In the genomic region with DNA sequence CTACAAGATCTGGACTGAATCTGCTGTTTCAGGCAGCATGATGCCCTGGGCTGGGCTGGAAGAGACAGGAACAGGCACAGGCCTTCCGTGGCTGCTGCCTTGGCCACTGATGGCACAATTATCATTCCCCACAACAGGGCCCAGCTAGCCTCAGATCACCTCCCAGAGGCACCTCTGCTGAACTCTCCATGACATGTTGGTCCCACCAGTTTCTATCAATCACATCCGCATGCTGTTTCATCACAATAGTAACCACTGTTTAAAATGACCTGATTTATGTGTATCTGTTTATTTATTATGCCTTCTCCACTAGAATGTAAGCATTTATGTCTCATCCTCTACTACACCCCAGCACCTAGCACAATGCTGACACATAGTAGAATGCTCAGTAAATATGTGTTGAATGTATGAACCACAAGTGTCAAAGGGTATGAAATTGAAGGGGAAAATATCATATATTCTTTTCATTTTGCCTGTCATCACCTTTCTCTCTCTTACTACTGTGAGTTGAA, we compare ENCODE assay signal across 1 cellular context.
TF ChIP-seq lines count a peak whose summit lies in the region.

No MANE protein-coding gene starts in this region.

TF ChIP-seq in WTC11, 78 proteins besides CTCF, POLR2A, EP300 and RAD21 (continued from another document):
- TF ChIP-seq ATF6 (CRISPR knock-in tag; IDR thresholded peaks at IDR 0.05): no peak
- TF ChIP-seq ZBTB21 (CRISPR knock-in tag; IDR thresholded peaks at IDR 0.05; ENCODE audit: borderline replicate concordance): no peak
- TF ChIP-seq CREB1 (CRISPR knock-in tag; IDR thresholded peaks at IDR 0.05): no peak
- TF ChIP-seq ZNF232 (CRISPR knock-in tag; IDR thresholded peaks at IDR 0.05): no peak
- no peak for TF ChIP-seq MXD4 (CRISPR knock-in tag; IDR thresholded peaks at IDR 0.05; ENCODE audit: borderline replicate concordance)
- no peak for TF ChIP-seq ZNF317 (CRISPR knock-in tag; IDR thresholded peaks at IDR 0.05; ENCODE audit: borderline replicate concordance, low read depth)
- TF ChIP-seq ZNF416 (CRISPR knock-in tag; IDR thresholded peaks at IDR 0.05): no peak
- no peak for TF ChIP-seq MLX (CRISPR knock-in tag; IDR thresholded peaks at IDR 0.05)
- no peak for TF ChIP-seq EMX1 (CRISPR knock-in tag; IDR thresholded peaks at IDR 0.05)
- TF ChIP-seq ATF1 (CRISPR knock-in tag; IDR thresholded peaks at IDR 0.05): no peak
- no peak for TF ChIP-seq ESRRA (CRISPR knock-in tag; IDR thresholded peaks at IDR 0.05; ENCODE audit: borderline replicate concordance)
- TF ChIP-seq, protein P1, sequence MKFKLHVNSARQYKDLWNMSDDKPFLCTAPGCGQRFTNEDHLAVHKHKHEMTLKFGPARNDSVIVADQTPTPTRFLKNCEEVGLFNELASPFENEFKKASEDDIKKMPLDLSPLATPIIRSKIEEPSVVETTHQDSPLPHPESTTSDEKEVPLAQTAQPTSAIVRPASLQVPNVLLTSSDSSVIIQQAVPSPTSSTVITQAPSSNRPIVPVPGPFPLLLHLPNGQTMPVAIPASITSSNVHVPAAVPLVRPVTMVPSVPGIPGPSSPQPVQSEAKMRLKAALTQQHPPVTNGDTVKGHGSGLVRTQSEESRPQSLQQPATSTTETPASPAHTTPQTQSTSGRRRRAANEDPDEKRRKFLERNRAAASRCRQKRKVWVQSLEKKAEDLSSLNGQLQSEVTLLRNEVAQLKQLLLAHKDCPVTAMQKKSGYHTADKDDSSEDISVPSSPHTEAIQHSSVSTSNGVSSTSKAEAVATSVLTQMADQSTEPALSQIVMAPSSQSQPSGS (CRISPR knock-in tag; IDR thresholded peaks at IDR 0.05; ENCODE audit: borderline replicate concordance, low read depth): no peak
- TF ChIP-seq HMGA2 (CRISPR knock-in tag; IDR thresholded peaks at IDR 0.05): no peak
- TF ChIP-seq ZNF396 (CRISPR knock-in tag; IDR thresholded peaks at IDR 0.05; ENCODE audit: borderline replicate concordance): no peak
- no peak for TF ChIP-seq SP1 (CRISPR knock-in tag; conservative IDR thresholded peaks at IDR 0.05)
- TF ChIP-seq, protein P2, sequence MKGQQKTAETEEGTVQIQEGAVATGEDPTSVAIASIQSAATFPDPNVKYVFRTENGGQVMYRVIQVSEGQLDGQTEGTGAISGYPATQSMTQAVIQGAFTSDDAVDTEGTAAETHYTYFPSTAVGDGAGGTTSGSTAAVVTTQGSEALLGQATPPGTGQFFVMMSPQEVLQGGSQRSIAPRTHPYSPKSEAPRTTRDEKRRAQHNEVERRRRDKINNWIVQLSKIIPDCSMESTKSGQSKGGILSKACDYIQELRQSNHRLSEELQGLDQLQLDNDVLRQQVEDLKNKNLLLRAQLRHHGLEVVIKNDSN (CRISPR knock-in tag; IDR thresholded peaks at IDR 0.05): no peak
- TF ChIP-seq IRF1 (CRISPR knock-in tag; IDR thresholded peaks at IDR 0.05): no peak
